ENCODE assay signal across 14 cellular contexts in the genomic region with DNA sequence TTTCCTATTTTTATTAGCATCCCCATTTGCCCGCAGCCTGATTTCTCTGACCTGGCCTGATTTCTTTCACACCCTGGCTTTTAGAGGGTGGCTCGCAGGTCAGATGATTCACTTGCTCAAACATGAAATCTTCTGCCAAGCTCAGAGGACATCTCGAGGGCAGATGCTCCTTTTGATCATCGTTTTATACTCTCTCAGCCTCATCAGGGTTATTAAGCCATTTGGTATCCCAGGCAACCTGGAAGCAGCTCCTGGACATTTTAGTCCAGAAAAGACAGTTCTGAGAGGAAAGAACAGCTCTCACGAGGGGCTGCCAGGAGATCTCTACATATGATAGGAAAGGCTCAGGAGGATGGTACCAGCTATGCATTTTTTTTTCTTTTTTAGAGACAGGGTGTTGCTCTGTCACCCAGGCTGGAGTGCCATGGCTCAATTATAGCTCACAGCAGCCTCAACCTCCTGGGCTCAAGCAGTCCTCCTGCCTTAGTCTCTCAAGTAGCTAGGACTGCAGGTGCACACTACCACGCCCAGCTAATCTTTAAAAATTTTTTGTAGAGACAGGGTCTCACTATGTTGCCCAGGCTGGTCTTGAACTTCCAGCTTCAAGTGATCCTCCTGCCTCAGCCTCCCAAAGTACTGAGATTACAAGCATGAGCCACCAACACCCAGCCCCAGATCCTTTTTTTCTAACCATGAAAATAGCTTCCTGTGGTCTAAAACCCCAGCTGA.
A peak's percentile ranks its signal among the peaks of the same experiment; 100 is the strongest.
DNase-seq lines count a peak whose midpoint lies in the region; ATAC-seq, FAIRE-seq and TF ChIP-seq lines count a peak whose summit lies in the region.
"Had no signal": no experiment of that assay in that cellular context is flagged by ENCODE, and none has a peak within 500 bp of the region (broad histone marks: within the 10 kb centered on the region; RNA-seq: fewer than 3 reads in every experiment).

No MANE protein-coding gene starts in this region.

- ATAC-seq in activated T-cell treated with anti-CD3 and anti-CD28 coated beads, Interleukin-2, amount 50 U/mL, for 72 hours (replicated peaks in 1 of 2), result no peak
- no peak for ATAC-seq in GM19351 (IDR thresholded peaks at IDR 0.05; ENCODE audit: unreplicated experiment)
- ATAC-seq: Right ventricle myocardium inferior had no signal

- no peaks in the 10 kb centered on the region for H3K36me3 ChIP-seq in SJSA1
- H3K36me3 ChIP-seq in fibroblast of lung (ENCODE audit: control insufficient read depth, insufficient read depth, low read length), result no peaks in the 10 kb centered on the region
- H3K36me3 ChIP-seq in suprapubic skin, result no peaks in the 10 kb centered on the region
- no peaks in the 10 kb centered on the region for H3K36me3 ChIP-seq in adrenal gland (replicated peaks in 1 of 2)
- H3K36me3 ChIP-seq: BE2C had no signal

- peaks cover 3 to 5% of the 10 kb centered on the region in 2 donors for H3K36me3 Mint-ChIP-seq in activated T-cell treated with anti-CD3 and anti-CD28 coated beads, Interleukin-2, amount 50 U/mL, for 72 hours (ENCODE audit: insufficient read depth in 2 of 2)
- H3K36me3 Mint-ChIP-seq: WTC11 had no signal

- no peak for TF ChIP-seq EP300 in suprapubic skin (IDR thresholded peaks at IDR 0.05)

- no peak overlapping the region for H3K4me2 ChIP-seq in fibroblast of lung (ENCODE audit: extremely low read depth, insufficient read depth, low read length)

- H3K4me3 ChIP-seq in SJSA1 (no peak overlapping the region), fibroblast of lung (replicated peaks in 1 of 4; ENCODE audit: control extremely low read depth in 1 of 4, insufficient read depth in 1 of 4, low read depth in 3 of 4, low read length in 4 of 4) (no peak overlapping the region), suprapubic skin (no peak overlapping the region), adrenal gland (no peak overlapping the region)
- H3K4me3 ChIP-seq: coronary artery had no signal

- intact Hi-C loops in adrenal gland (cut with DNase I), result no loop called here

- H3K4me3 Mint-ChIP-seq in activated T-cell treated with anti-CD3 and anti-CD28 coated beads, Interleukin-2, amount 50 U/mL, for 72 hours, result peak overlapping the region in 1 of 2 donors; percentile 29
- H3K4me3 Mint-ChIP-seq: WTC11 had no signal

- H3K4me1 ChIP-seq in SJSA1 (replicated peaks), result peaks cover 43% of the 10 kb centered on the region
- peaks cover 20% of the 10 kb centered on the region for H3K4me1 ChIP-seq in fibroblast of lung (ENCODE audit: control insufficient read depth, extremely low read depth, insufficient read depth, low read length)
- H3K4me1 ChIP-seq in suprapubic skin, result peaks cover 20% of the 10 kb centered on the region
- H3K4me1 ChIP-seq in adrenal gland (replicated peaks in 1 of 2), result peaks cover 0 to 11% of the 10 kb centered on the region in 2 donors

- H3K27ac ChIP-seq in SJSA1 (peak overlapping the region; percentile 67), fibroblast of lung (ENCODE audit: insufficient read depth, low read length) (peak overlapping the region; percentile 78), suprapubic skin (peak overlapping the region; percentile 84), adrenal gland (peak overlapping the region in 1 of 5 donors; percentile 70)

- H3K79me2 ChIP-seq in fibroblast of lung (ENCODE audit: control insufficient read depth, insufficient read depth, low read length), result no peaks in the 10 kb centered on the region

- H2AFZ ChIP-seq in fibroblast of lung (ENCODE audit: low read length), result no peak overlapping the region

- H3K9me3 ChIP-seq in SJSA1 (replicated peaks), result 0 out of 2 replicates have a peak, but pooled peaks cover 2% of the 10 kb centered on the region
- no peaks in the 10 kb centered on the region for H3K9me3 ChIP-seq in fibroblast of lung (ENCODE audit: control insufficient read depth, insufficient read depth, low read depth, low read length)
- no peaks in the 10 kb centered on the region for H3K9me3 ChIP-seq in suprapubic skin
- H3K9me3 ChIP-seq in adrenal gland (replicated peaks in 1 of 3), result no peaks in the 10 kb centered on the region
- H3K9me3 ChIP-seq: BE2C had no signal

- H3K4me1 Mint-ChIP-seq in activated T-cell treated with anti-CD3 and anti-CD28 coated beads, Interleukin-2, amount 50 U/mL, for 72 hours (ENCODE audit: low read depth), result peaks cover 60% of the 10 kb centered on the region

- no peaks in the 10 kb centered on the region for H4K20me1 ChIP-seq in fibroblast of lung (ENCODE audit: control insufficient read depth, extremely low read depth, insufficient read depth, low read length)

- peak overlapping the region; percentile 62 for H3K27ac Mint-ChIP-seq in activated T-cell treated with anti-CD3 and anti-CD28 coated beads, Interleukin-2, amount 50 U/mL, for 72 hours
- H3K27ac Mint-ChIP-seq: WTC11 had no signal

- H3K27me3 Mint-ChIP-seq in activated T-cell treated with anti-CD3 and anti-CD28 coated beads, Interleukin-2, amount 50 U/mL, for 72 hours (ENCODE audit: low read depth), result no peaks in the 10 kb centered on the region

- TF ChIP-seq CTCF in fibroblast of lung (conservative IDR thresholded peaks at IDR 0.05 in 1 of 2, IDR thresholded peaks at IDR 0.05 in 1 of 2; ENCODE audit: low read depth in 1 of 2, low read length in 2 of 2) (no peak), suprapubic skin (IDR thresholded peaks at IDR 0.05) (no peak), adrenal gland (IDR thresholded peaks at IDR 0.05) (no peak)

- no peak for DNase-seq in activated T-cell treated with anti-CD3 and anti-CD28 coated beads, Interleukin-2, amount 50 U/mL, for 72 hours
- DNase-seq in activated T-cell treated with anti-CD3 and anti-CD28 coated beads, Interleukin-2, amount 50 U/mL, for 48 hours, result no peak
- DNase-seq in SJSA1 (ENCODE audit: low read depth in 1 of 2, low spot score in 2 of 2) (no peak), fibroblast of lung (ENCODE audit: low read depth in 2 of 2) (no peak), suprapubic skin (ENCODE audit: low spot score in 2 of 2) (no peak), urothelium cell line (ENCODE audit: low spot score) (no peak), adrenal gland (no peak)
- DNase-seq: activated effector memory CD4-positive, alpha-beta T cell treated with anti-CD3 and anti-CD28 coated beads, Interleukin-2, amount 50 U/mL, for 16 hours; kidney had no signal

- H3K9ac ChIP-seq in fibroblast of lung (ENCODE audit: insufficient read depth, low read length), result no peak overlapping the region

- TF ChIP-seq POLR2A in suprapubic skin (IDR thresholded peaks at IDR 0.05) (no peak), adrenal gland (IDR thresholded peaks at IDR 0.05) (no peak)

- H3K9me3 Mint-ChIP-seq in activated T-cell treated with anti-CD3 and anti-CD28 coated beads, Interleukin-2, amount 50 U/mL, for 72 hours, result peaks cover 2% of the 10 kb centered on the region in 2 donors

- no peak for FAIRE-seq in urothelium cell line (lab: Jason Lieb, UNC)
- FAIRE-seq: kidney had no signal

- WGBS in suprapubic skin, result 45% methylated on average over 6 of the region's 6 CpGs
- 55 to 62% (median 59%) methylated on average over 6 of the region's 6 CpGs for WGBS in adrenal gland, 4 donors

- H3K27me3 ChIP-seq in SJSA1 (replicated peaks) (no peaks in the 10 kb centered on the region), fibroblast of lung (ENCODE audit: control insufficient read depth, insufficient read depth, low read length) (no peaks in the 10 kb centered on the region), suprapubic skin (no peaks in the 10 kb centered on the region), adrenal gland (no peaks in the 10 kb centered on the region)
- H3K27me3 ChIP-seq: BE2C had no signal
